In genomic region chr2:96882906-96883305, GRCh38 we compare ENCODE assay signal across 1 cellular context.
TF ChIP-seq lines count a peak whose summit lies in the region.

No MANE protein-coding gene starts in this region.

TF ChIP-seq in H1, 55 proteins besides CTCF, POLR2A, EP300 and RAD21:
- no peak for TF ChIP-seq ASH2L (IDR thresholded peaks at IDR 0.05; ENCODE audit: low read length)
- TF ChIP-seq BCL11A (IDR thresholded peaks at IDR 0.05; ENCODE audit: low read depth in 2 of 2, low read length in 2 of 2), result no peak
- TF ChIP-seq BRCA1 (IDR thresholded peaks at IDR 0.05; ENCODE audit: low read depth, low read length), result no peak
- TF ChIP-seq SRF (IDR thresholded peaks at IDR 0.05; ENCODE audit: low read depth, low read length), result no peak
- TF ChIP-seq ZNF274 (IDR thresholded peaks at IDR 0.05; ENCODE audit: borderline replicate concordance, extremely low read depth, low read length), result no peak
- TF ChIP-seq EGR1 (IDR thresholded peaks at IDR 0.05; ENCODE audit: borderline replicate concordance, low read depth, low read length), result no peak
- no peak for TF ChIP-seq CHD2 (IDR thresholded peaks at IDR 0.05; ENCODE audit: low read length)
- no peak for TF ChIP-seq RBBP5 (IDR thresholded peaks at IDR 0.05; ENCODE audit: borderline replicate concordance, low read depth, low read length)
- no peak for TF ChIP-seq JUN (IDR thresholded peaks at IDR 0.05; ENCODE audit: low read depth, low read length)
TF ChIP-seq in H1: peak in this region for 0.
